In genomic region chr7:1850111-1850975, GRCh38 we compare ENCODE assay signal across 2 cellular contexts.
TF ChIP-seq lines count a peak whose summit lies in the region.

No MANE protein-coding gene starts in this region.

TF ChIP-seq in WTC11, 78 proteins besides CTCF, POLR2A, EP300 and RAD21 (continued from another document):
- TF ChIP-seq ESRRA (CRISPR knock-in tag; IDR thresholded peaks at IDR 0.05; ENCODE audit: borderline replicate concordance), result no peak
- no peak for TF ChIP-seq FOXK1 (CRISPR knock-in tag; IDR thresholded peaks at IDR 0.05)
- TF ChIP-seq EMX1 (CRISPR knock-in tag; IDR thresholded peaks at IDR 0.05), result no peak
- TF ChIP-seq E2F1 (CRISPR knock-in tag; IDR thresholded peaks at IDR 0.05), result no peak
- no peak for TF ChIP-seq PREB (CRISPR knock-in tag; IDR thresholded peaks at IDR 0.05; ENCODE audit: borderline replicate concordance)
- TF ChIP-seq FOXP4 (CRISPR knock-in tag; IDR thresholded peaks at IDR 0.05), result no peak
- TF ChIP-seq GRHL2 (CRISPR knock-in tag; IDR thresholded peaks at IDR 0.05; ENCODE audit: insufficient replicate concordance, severe bottlenecking), result no peak
- TF ChIP-seq FOXJ3 (CRISPR knock-in tag; IDR thresholded peaks at IDR 0.05; ENCODE audit: borderline replicate concordance), result no peak
- no peak for TF ChIP-seq TP53 (CRISPR knock-in tag; IDR thresholded peaks at IDR 0.05)
- TF ChIP-seq MXD4 (CRISPR knock-in tag; IDR thresholded peaks at IDR 0.05; ENCODE audit: borderline replicate concordance), result no peak
- no peak for TF ChIP-seq ATF3 (CRISPR knock-in tag; conservative IDR thresholded peaks at IDR 0.05)
- TF ChIP-seq ERG (CRISPR knock-in tag; IDR thresholded peaks at IDR 0.05), result no peak

TF ChIP-seq in liver, 16 proteins besides CTCF, POLR2A, EP300 and RAD21 (continued from another document):
- no peak for TF ChIP-seq ATF3 (IDR thresholded peaks at IDR 0.05)
- TF ChIP-seq FOXA1 (IDR thresholded peaks at IDR 0.05), result no peak
- TF ChIP-seq HNF4A (conservative IDR thresholded peaks at IDR 0.05), result peak; percentile 16 to 33
- no peak for TF ChIP-seq HNF4G (IDR thresholded peaks at IDR 0.05)
- peak; percentile 32 for TF ChIP-seq REST (IDR thresholded peaks at IDR 0.05)
- peak; percentile 61 for TF ChIP-seq SP1 (IDR thresholded peaks at IDR 0.05)
- no peak for TF ChIP-seq TAF1 (conservative IDR thresholded peaks at IDR 0.05)
TF ChIP-seq in liver: peak in this region for 4.
